ENCODE assay signal across 11 cellular contexts in genomic region chr20:18532626-18533025, GRCh38.
"Had no signal": no experiment of that assay in that cellular context is flagged by ENCODE, and none has a peak within 500 bp of the region (broad histone marks: within the 10 kb centered on the region; RNA-seq: fewer than 3 reads in every experiment).

No MANE protein-coding gene starts in this region.

- ATAC-seq: GM23338, HCT116 had no signal

- H3K4me2 ChIP-seq: GM23338 had no signal

- H3K27ac ChIP-seq: GM23248 had no signal

- H3K4me1 ChIP-seq: HAP-1 had no signal

- H3K27ac Mint-ChIP-seq: GM23338, H9, HFFc6 had no signal

- FAIRE-seq: H1, H54 had no signal

- H3K4me3 ChIP-seq: GM23248, GM23338, HAP-1 had no signal

- DNase-seq: GM23248, GOT3, H7, H9, HCEC 1CT, HFFc6 had no signal

- H3K9ac ChIP-seq: GM23248 had no signal

- H3K4me3 Mint-ChIP-seq: GM23338, H9, HFFc6 had no signal

- H3K9me3 ChIP-seq: HAP-1 had no signal

- H3K9me3 Mint-ChIP-seq: GM23338, HFFc6 had no signal

- H3K4me1 Mint-ChIP-seq: GM23338, H9 had no signal

- H2AFZ ChIP-seq: GM23248, GM23338 had no signal
